Comparison of ENCODE assay signal across 10 cellular contexts in genomic region chr4:128241425-128241913, GRCh38. TPM values are rescaled to one million over a fixed set of nuclear protein-coding genes. Genes with fewer than 3 reads are reported as not detected.
DNase-seq lines count a peak whose midpoint lies in the region; ATAC-seq and TF ChIP-seq lines count a peak whose summit lies in the region.
"Had no signal": no experiment of that assay in that cellular context is flagged by ENCODE, and none has a peak within 500 bp of the region (broad histone marks: within the 10 kb centered on the region; RNA-seq: fewer than 3 reads in every experiment).

No MANE protein-coding gene starts in this region.

- H3K36me3 ChIP-seq in Peyer's patch, result no peaks in the 10 kb centered on the region

- no peaks in the 10 kb centered on the region for H3K9me3 ChIP-seq in Peyer's patch

- no peaks in the 10 kb centered on the region for H3K36me3 Mint-ChIP-seq in activated naive CD8-positive, alpha-beta T cell treated with anti-CD3 and anti-CD28 coated beads, Interleukin-2, amount 50 U/mL, for 24 hours (ENCODE audit: low read depth)
- H3K36me3 Mint-ChIP-seq in activated naive CD8-positive, alpha-beta T cell treated with anti-CD3 and anti-CD28 coated beads for 36 hours, result no peaks in the 10 kb centered on the region
- H3K36me3 Mint-ChIP-seq in glutamatergic neuron (ENCODE audit: unreplicated experiment), result peaks cover 24% of the 10 kb centered on the region

- peaks cover under 1% of the 10 kb centered on the region for H3K9me3 Mint-ChIP-seq in activated naive CD8-positive, alpha-beta T cell treated with anti-CD3 and anti-CD28 coated beads, Interleukin-2, amount 50 U/mL, for 24 hours
- H3K9me3 Mint-ChIP-seq in activated naive CD8-positive, alpha-beta T cell treated with anti-CD3 and anti-CD28 coated beads for 36 hours, result no peaks in the 10 kb centered on the region
- H3K9me3 Mint-ChIP-seq in glutamatergic neuron (ENCODE audit: unreplicated experiment), result peaks cover 8% of the 10 kb centered on the region

- no peak overlapping the region for H3K27ac Mint-ChIP-seq in activated naive CD8-positive, alpha-beta T cell treated with anti-CD3 and anti-CD28 coated beads, Interleukin-2, amount 50 U/mL, for 24 hours
- no peak overlapping the region for H3K27ac Mint-ChIP-seq in activated naive CD8-positive, alpha-beta T cell treated with anti-CD3 and anti-CD28 coated beads for 36 hours
- peak overlapping the region; percentile 78 for H3K27ac Mint-ChIP-seq in glutamatergic neuron (ENCODE audit: unreplicated experiment)

- no peak overlapping the region for H3K4me3 ChIP-seq in Peyer's patch

- DNase-seq in activated naive CD8-positive, alpha-beta T cell treated with anti-CD3 and anti-CD28 coated beads, Interleukin-2, amount 50 U/mL, for 24 hours, result no peak
- DNase-seq in activated naive CD8-positive, alpha-beta T cell treated with anti-CD3 and anti-CD28 coated beads for 36 hours, result no peak
- DNase-seq in T1000 (lab: John Stamatoyannopoulos, UW), result peak; percentile 87
- no peak for DNase-seq in glutamatergic neuron
- no peak for DNase-seq in NCI-H2196 (lab: John Stamatoyannopoulos, UW; ENCODE audit: unreplicated experiment)
- DNase-seq in Peyer's patch, result no peak
- DNase-seq in kidney glomerular epithelial cell (lab: John Stamatoyannopoulos, UW), result no peak
- DNase-seq: activated CD4-positive, alpha-beta T cell treated with anti-CD3 and anti-CD28 coated beads, Interleukin-2, amount 50 U/mL, for 48 hours; NCI-H82 had no signal

- no peaks in the 10 kb centered on the region for H3K4me1 Mint-ChIP-seq in activated naive CD8-positive, alpha-beta T cell treated with anti-CD3 and anti-CD28 coated beads, Interleukin-2, amount 50 U/mL, for 24 hours
- no peaks in the 10 kb centered on the region for H3K4me1 Mint-ChIP-seq in activated naive CD8-positive, alpha-beta T cell treated with anti-CD3 and anti-CD28 coated beads for 36 hours
- H3K4me1 Mint-ChIP-seq in glutamatergic neuron (ENCODE audit: low read depth, unreplicated experiment), result peaks cover 10% of the 10 kb centered on the region

- TF ChIP-seq CTCF in glutamatergic neuron (IDR thresholded peaks at IDR 0.05; ENCODE audit: partially characterized antibody, unreplicated experiment) (no peak), Peyer's patch (IDR thresholded peaks at IDR 0.05) (no peak)

- no peak overlapping the region for H3K4me3 Mint-ChIP-seq in activated naive CD8-positive, alpha-beta T cell treated with anti-CD3 and anti-CD28 coated beads, Interleukin-2, amount 50 U/mL, for 24 hours
- no peak overlapping the region for H3K4me3 Mint-ChIP-seq in activated naive CD8-positive, alpha-beta T cell treated with anti-CD3 and anti-CD28 coated beads for 36 hours
- no peak overlapping the region for H3K4me3 Mint-ChIP-seq in glutamatergic neuron (ENCODE audit: unreplicated experiment)

- H3K27me3 Mint-ChIP-seq in activated naive CD8-positive, alpha-beta T cell treated with anti-CD3 and anti-CD28 coated beads, Interleukin-2, amount 50 U/mL, for 24 hours, result peaks cover 2% of the 10 kb centered on the region
- H3K27me3 Mint-ChIP-seq in activated naive CD8-positive, alpha-beta T cell treated with anti-CD3 and anti-CD28 coated beads for 36 hours, result peaks cover 7% of the 10 kb centered on the region
- peaks cover 4% of the 10 kb centered on the region for H3K27me3 Mint-ChIP-seq in glutamatergic neuron (ENCODE audit: unreplicated experiment)

- no peaks in the 10 kb centered on the region for H3K27me3 ChIP-seq in Peyer's patch

- TF ChIP-seq POLR2A in Peyer's patch (IDR thresholded peaks at IDR 0.05), result no peak

- no peak overlapping the region for H3K27ac ChIP-seq in Peyer's patch

- no peaks in the 10 kb centered on the region for H3K4me1 ChIP-seq in Peyer's patch

- peak; percentile 52 for ATAC-seq in activated naive CD8-positive, alpha-beta T cell treated with anti-CD3 and anti-CD28 coated beads, Interleukin-2, amount 50 U/mL, for 24 hours
- no peak for ATAC-seq in GM18909 (IDR thresholded peaks at IDR 0.05; ENCODE audit: poor library complexity, unreplicated experiment)

RNA-seq across cellular contexts. Expression of gene PGRMC2, which starts 46.1 kb away (rescaled TPM):
- total RNA-seq in activated naive CD8-positive, alpha-beta T cell treated with anti-CD3 and anti-CD28 coated beads for 36 hours, result 10 to 100 TPM; 43.8 to 47.0 TPM
- total RNA-seq in glutamatergic neuron (ENCODE audit: unreplicated experiment) (28.2 TPM), Peyer's patch (100 to 1,000 TPM in 1 of 4 donors, 10 to 100 TPM in 3; 19.8 to 113 (median 55.3) TPM)
